28 cellular contexts compared by ENCODE assay signal in genomic region chr12:43992856-43993255, GRCh38.
"Had no signal": no experiment of that assay in that cellular context is flagged by ENCODE, and none has a peak within 500 bp of the region (broad histone marks: within the 10 kb centered on the region; RNA-seq: fewer than 3 reads in every experiment).

No MANE protein-coding gene starts in this region.

- DNase-seq: activated effector memory CD4-positive, alpha-beta T cell treated with anti-CD3 and anti-CD28 coated beads, Interleukin-2, amount 50 U/mL, for 16 hours; activated effector memory CD4-positive, alpha-beta T cell treated with Interleukin-2 at 50 U/mL for 16 hours; activated gamma-delta T cell; activated gamma-delta T cell treated with Interleukin-2 at 50 U/mL for 16 hours; activated naive CD4-positive, alpha-beta T cell; activated naive CD4-positive, alpha-beta T cell treated with anti-CD3 and anti-CD28 coated beads for 36 hours; activated naive CD4-positive, alpha-beta T cell treated with anti-CD3 and anti-CD28 coated beads, Interleukin-2, amount 10 ng/mL, durations not matched to agents 7 days and 5 days; activated naive CD4-positive, alpha-beta T cell treated with anti-CD3 and anti-CD28 coated beads, Interleukin-2, amount 50 U/mL, for 16 hours; activated naive CD4-positive, alpha-beta T cell treated with Interleukin-2 at 50 U/mL for 16 hours; activated naive CD8-positive, alpha-beta T cell treated with anti-CD3 and anti-CD28 coated beads for 36 hours; activated naive CD8-positive, alpha-beta T cell treated with anti-CD3 and anti-CD28 coated beads, Interleukin-2, amount 10 ng/mL, durations not matched to agents 7 days and 5 days; activated naive CD8-positive, alpha-beta T cell treated with anti-CD3 and anti-CD28 coated beads, Interleukin-2, amount 50 U/mL, for 24 hours; activated T-cell treated with anti-CD3 and anti-CD28 coated beads, Interleukin-2, amount 50 U/mL, for 24 hours; activated T-cell treated with anti-CD3 and anti-CD28 coated beads, Interleukin-2, amount 50 U/mL, for 4 hours; activated T-cell treated with anti-CD3 and anti-CD28 coated beads, Interleukin-2, amount 50 U/mL, for 48 hours; activated T-cell treated with anti-CD3 and anti-CD28 coated beads, Interleukin-2, amount 50 U/mL, for 72 hours; adrenal gland; amniotic stem cell; amygdala; anterior cingulate cortex; aorta; body of pancreas; brain microvascular endothelial cell; caudate nucleus; central memory CD4-positive, alpha-beta T cell; cerebellar nuclear complex had no signal

- ATAC-seq: activated naive CD4-positive, alpha-beta T cell treated with anti-CD3 and anti-CD28 coated beads, Interleukin-2, amount 50 U/mL, for 72 hours; activated naive CD8-positive, alpha-beta T cell treated with anti-CD3 and anti-CD28 coated beads, Interleukin-2, amount 50 U/mL, for 24 hours; activated T-cell treated with anti-CD3 and anti-CD28 coated beads, Interleukin-2, amount 50 U/mL, for 4 hours; activated T-cell treated with anti-CD3 and anti-CD28 coated beads, Interleukin-2, amount 50 U/mL, for 72 hours; activated T-helper 17 cell treated with anti-CD3 and anti-CD28 coated beads, Interleukin-2, amount 50 U/mL, for 72 hours; body of pancreas had no signal
